Comparison of ENCODE assay signal across 1 cellular context in genomic region chr16:2497116-2497630, GRCh38.
TF ChIP-seq lines count a peak whose summit lies in the region.

No MANE protein-coding gene starts in this region.

TF ChIP-seq in K562, 482 proteins besides CTCF, POLR2A, EP300 and RAD21 (continued from another document):
- TF ChIP-seq MBD1 (CRISPR knock-in tag; IDR thresholded peaks at IDR 0.05) (no peak), PHF20 (IDR thresholded peaks at IDR 0.05; ENCODE audit: partially characterized antibody) (peak; percentile 15), NRF1 (conservative IDR thresholded peaks at IDR 0.05 in 1 of 2, IDR thresholded peaks at IDR 0.05 in 1 of 2) (peak; percentile 56 to 66), MAZ (CRISPR knock-in tag; conservative IDR thresholded peaks at IDR 0.05 in 1 of 2, IDR thresholded peaks at IDR 0.05 in 1 of 2) (peak in 1 of 2 experiments; percentile 71; a peak in 1 of 4 replicates), L3MBTL2 (IDR thresholded peaks at IDR 0.05) (peak; percentile 58; the same call in 1 of the 2 replicates), RB1 (IDR thresholded peaks at IDR 0.05; ENCODE audit: low read depth) (peak; percentile 53; the same call in 1 of the 2 replicates), NFRKB (IDR thresholded peaks at IDR 0.05; ENCODE audit: low read depth) (no peak), MNT (conservative IDR thresholded peaks at IDR 0.05) (peak; percentile 37 to 64; a peak in 3 of 4 replicates), XRCC5 (IDR thresholded peaks at IDR 0.05; ENCODE audit: low read depth, low read length) (no peak), SMAD4 (CRISPR knock-in tag; conservative IDR thresholded peaks at IDR 0.05) (peak; percentile 88), NFIC (IDR thresholded peaks at IDR 0.05) (peak; percentile 61), DNMT1 (IDR thresholded peaks at IDR 0.05) (no peak), ZFX (CRISPR knock-in tag; IDR thresholded peaks at IDR 0.05) (peak; percentile 38; the same call in 1 of the 2 replicates), ZNF124 (CRISPR knock-in tag; IDR thresholded peaks at IDR 0.05) (no peak)
